27 cellular contexts compared by ENCODE assay signal in genomic region chr6:147710890-147711289, GRCh38.
"Had no signal": no experiment of that assay in that cellular context is flagged by ENCODE, and none has a peak within 500 bp of the region (broad histone marks: within the 10 kb centered on the region; RNA-seq: fewer than 3 reads in every experiment).

No MANE protein-coding gene starts in this region.

- H3K27me3 ChIP-seq: left lung, neural progenitor cell, neutrophil, sigmoid colon, spleen, suprapubic skin, tibial artery, upper lobe of right lung had no signal

- DNase-seq: hippocampal formation; kidney glomerular epithelial cell; left colon; left lung; lower lobe of right lung; mammary epithelial cell; mesenchymal stem cell; naive B cell; natural killer cell; nephron progenitor cell; occipital lobe; right cardiac atrium; sigmoid colon; small intestine; spleen; stimulated activated CD4-positive, alpha-beta T cell treated with anti-CD3 and anti-CD28 coated beads, Interleukin-4, amount 100 ng/mL, for 24 hours; stimulated activated naive CD4-positive, alpha-beta T cell; tibial artery; trophoblast cell; upper lobe of right lung had no signal

- ATAC-seq: left colon; left lung; lower lobe of right lung; natural killer cell; right cardiac atrium; stimulated activated effector memory CD8-positive, alpha-beta T cell treated with anti-CD3 and anti-CD28 coated beads, Interleukin-12 subunit alpha, Interleukin-12 subunit beta, amount 100 ng/mL, for 72 hours; upper lobe of right lung had no signal

- H3K36me3 Mint-ChIP-seq: naive B cell; natural killer cell; stimulated activated effector memory CD8-positive, alpha-beta T cell treated with anti-CD3 and anti-CD28 coated beads, Interleukin-12 subunit alpha, Interleukin-12 subunit beta, amount 100 ng/mL, for 72 hours had no signal

- H3K9me3 Mint-ChIP-seq: nephron progenitor cell; stimulated activated effector memory CD8-positive, alpha-beta T cell treated with anti-CD3 and anti-CD28 coated beads, Interleukin-12 subunit alpha, Interleukin-12 subunit beta, amount 100 ng/mL, for 72 hours; stimulated activated naive CD8-positive, alpha-beta T cell treated with anti-CD3 and anti-CD28 coated beads, Interleukin-15, Interleukin-2, amounts not matched to agents 100 ng/mL and 50 ng/mL, for 24 hours had no signal

- H3K4me3 ChIP-seq: left lung, lower lobe of right lung, neural progenitor cell, prostate gland, sigmoid colon, spleen, suprapubic skin, thoracic aorta, tibial artery, upper lobe of right lung had no signal

- H3K27me3 Mint-ChIP-seq: naive B cell; stimulated activated naive CD8-positive, alpha-beta T cell treated with anti-CD3 and anti-CD28 coated beads, Interleukin-15, Interleukin-2, amounts not matched to agents 100 ng/mL and 50 ng/mL, for 24 hours had no signal

- H3K4me1 ChIP-seq: left lung, lower lobe of right lung, neural progenitor cell, prostate gland, sigmoid colon, spleen, suprapubic skin, tibial artery, upper lobe of right lung had no signal

- H2AFZ ChIP-seq: neural progenitor cell had no signal

- H3K9me3 ChIP-seq: lower lobe of right lung, neutrophil, prostate gland, sigmoid colon, suprapubic skin, thoracic aorta, upper lobe of right lung had no signal

- H3K9ac ChIP-seq: neural progenitor cell had no signal

- H3K36me3 ChIP-seq: left lung, lower lobe of right lung, neural progenitor cell, neutrophil, prostate gland, sigmoid colon, spleen, suprapubic skin, thoracic aorta, tibial artery, upper lobe of right lung had no signal

- H3K4me1 Mint-ChIP-seq: naive B cell; natural killer cell; stimulated activated effector memory CD8-positive, alpha-beta T cell treated with anti-CD3 and anti-CD28 coated beads, Interleukin-12 subunit alpha, Interleukin-12 subunit beta, amount 100 ng/mL, for 72 hours had no signal

- H3K4me2 ChIP-seq: neural progenitor cell had no signal

- H3K4me3 Mint-ChIP-seq: naive B cell; natural killer cell; nephron progenitor cell; neural progenitor cell; stimulated activated effector memory CD8-positive, alpha-beta T cell treated with anti-CD3 and anti-CD28 coated beads, Interleukin-12 subunit alpha, Interleukin-12 subunit beta, amount 100 ng/mL, for 72 hours; stimulated activated naive CD8-positive, alpha-beta T cell treated with anti-CD3 and anti-CD28 coated beads, Interleukin-15, Interleukin-2, amounts not matched to agents 100 ng/mL and 50 ng/mL, for 24 hours had no signal

- H3K27ac Mint-ChIP-seq: naive B cell; natural killer cell; nephron progenitor cell; neural progenitor cell; stimulated activated effector memory CD8-positive, alpha-beta T cell treated with anti-CD3 and anti-CD28 coated beads, Interleukin-12 subunit alpha, Interleukin-12 subunit beta, amount 100 ng/mL, for 72 hours; stimulated activated naive CD8-positive, alpha-beta T cell treated with anti-CD3 and anti-CD28 coated beads, Interleukin-15, Interleukin-2, amounts not matched to agents 100 ng/mL and 50 ng/mL, for 24 hours had no signal

- H3K27ac ChIP-seq: left lung, lower lobe of right lung, neural progenitor cell, neutrophil, prostate gland, sigmoid colon, spleen, suprapubic skin, thoracic aorta, tibial artery, upper lobe of right lung had no signal
